1 cellular context compared by ENCODE assay signal in genomic region chr2:197504000-197504399, GRCh38.
TF ChIP-seq lines count a peak whose summit lies in the region.

No MANE protein-coding gene starts in this region.

TF ChIP-seq in HepG2, 621 proteins besides CTCF, POLR2A, EP300 and RAD21:
- TF ChIP-seq, protein P1, sequence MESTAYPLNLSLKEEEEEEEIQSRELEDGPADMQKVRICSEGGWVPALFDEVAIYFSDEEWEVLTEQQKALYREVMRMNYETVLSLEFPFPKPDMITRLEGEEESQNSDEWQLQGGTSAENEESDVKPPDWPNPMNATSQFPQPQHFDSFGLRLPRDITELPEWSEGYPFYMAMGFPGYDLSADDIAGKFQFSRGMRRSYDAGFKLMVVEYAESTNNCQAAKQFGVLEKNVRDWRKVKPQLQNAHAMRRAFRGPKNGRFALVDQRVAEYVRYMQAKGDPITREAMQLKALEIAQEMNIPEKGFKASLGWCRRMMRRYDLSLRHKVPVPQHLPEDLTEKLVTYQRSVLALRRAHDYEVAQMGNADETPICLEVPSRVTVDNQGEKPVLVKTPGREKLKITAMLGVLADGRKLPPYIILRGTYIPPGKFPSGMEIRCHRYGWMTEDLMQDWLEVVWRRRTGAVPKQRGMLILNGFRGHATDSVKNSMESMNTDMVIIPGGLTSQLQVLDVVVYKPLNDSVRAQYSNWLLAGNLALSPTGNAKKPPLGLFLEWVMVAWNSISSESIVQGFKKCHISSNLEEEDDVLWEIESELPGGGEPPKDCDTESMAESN (CRISPR knock-in tag; conservative IDR thresholded peaks at IDR 0.05): peak; percentile 33; the same call in 1 of the 2 replicates
- 0 out of 2 replicates have a peak, but pooled peaks have one; percentile 33 for TF ChIP-seq ERF (CRISPR knock-in tag; IDR thresholded peaks at IDR 0.05)
- no peak for TF ChIP-seq RFX1 (IDR thresholded peaks at IDR 0.05)
- TF ChIP-seq CREB1 (IDR thresholded peaks at IDR 0.05): no peak
- 0 out of 2 replicates have a peak, but pooled peaks have one; percentile 25 for TF ChIP-seq CREB1 (CRISPR knock-in tag; IDR thresholded peaks at IDR 0.05)
- TF ChIP-seq, protein P2, sequence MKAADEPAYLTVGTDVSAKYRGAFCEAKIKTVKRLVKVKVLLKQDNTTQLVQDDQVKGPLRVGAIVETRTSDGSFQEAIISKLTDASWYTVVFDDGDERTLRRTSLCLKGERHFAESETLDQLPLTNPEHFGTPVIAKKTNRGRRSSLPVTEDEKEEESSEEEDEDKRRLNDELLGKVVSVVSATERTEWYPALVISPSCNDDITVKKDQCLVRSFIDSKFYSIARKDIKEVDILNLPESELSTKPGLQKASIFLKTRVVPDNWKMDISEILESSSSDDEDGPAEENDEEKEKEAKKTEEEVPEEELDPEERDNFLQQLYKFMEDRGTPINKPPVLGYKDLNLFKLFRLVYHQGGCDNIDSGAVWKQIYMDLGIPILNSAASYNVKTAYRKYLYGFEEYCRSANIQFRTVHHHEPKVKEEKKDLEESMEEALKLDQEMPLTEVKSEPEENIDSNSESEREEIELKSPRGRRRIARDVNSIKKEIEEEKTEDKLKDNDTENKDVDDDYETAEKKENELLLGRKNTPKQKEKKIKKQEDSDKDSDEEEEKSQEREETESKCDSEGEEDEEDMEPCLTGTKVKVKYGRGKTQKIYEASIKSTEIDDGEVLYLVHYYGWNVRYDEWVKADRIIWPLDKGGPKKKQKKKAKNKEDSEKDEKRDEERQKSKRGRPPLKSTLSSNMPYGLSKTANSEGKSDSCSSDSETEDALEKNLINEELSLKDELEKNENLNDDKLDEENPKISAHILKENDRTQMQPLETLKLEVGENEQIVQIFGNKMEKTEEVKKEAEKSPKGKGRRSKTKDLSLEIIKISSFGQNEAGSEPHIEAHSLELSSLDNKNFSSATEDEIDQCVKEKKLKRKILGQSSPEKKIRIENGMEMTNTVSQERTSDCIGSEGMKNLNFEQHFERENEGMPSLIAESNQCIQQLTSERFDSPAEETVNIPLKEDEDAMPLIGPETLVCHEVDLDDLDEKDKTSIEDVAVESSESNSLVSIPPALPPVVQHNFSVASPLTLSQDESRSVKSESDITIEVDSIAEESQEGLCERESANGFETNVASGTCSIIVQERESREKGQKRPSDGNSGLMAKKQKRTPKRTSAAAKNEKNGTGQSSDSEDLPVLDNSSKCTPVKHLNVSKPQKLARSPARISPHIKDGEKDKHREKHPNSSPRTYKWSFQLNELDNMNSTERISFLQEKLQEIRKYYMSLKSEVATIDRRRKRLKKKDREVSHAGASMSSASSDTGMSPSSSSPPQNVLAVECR (CRISPR knock-in tag; IDR thresholded peaks at IDR 0.05; ENCODE audit: borderline replicate concordance): peak; percentile 11; the same call in 1 of the 2 replicates
- peak; percentile 60; the same call in 1 of the 2 replicates for TF ChIP-seq NAIF1 (CRISPR knock-in tag; IDR thresholded peaks at IDR 0.05; ENCODE audit: borderline replicate concordance)
- TF ChIP-seq FOXK1 (CRISPR knock-in tag; IDR thresholded peaks at IDR 0.05; ENCODE audit: borderline replicate concordance, low read depth): no peak
- TF ChIP-seq TGIF2 (CRISPR knock-in tag; IDR thresholded peaks at IDR 0.05): 0 out of 2 replicates have a peak, but pooled peaks have one; percentile 50
- TF ChIP-seq, protein P3, sequence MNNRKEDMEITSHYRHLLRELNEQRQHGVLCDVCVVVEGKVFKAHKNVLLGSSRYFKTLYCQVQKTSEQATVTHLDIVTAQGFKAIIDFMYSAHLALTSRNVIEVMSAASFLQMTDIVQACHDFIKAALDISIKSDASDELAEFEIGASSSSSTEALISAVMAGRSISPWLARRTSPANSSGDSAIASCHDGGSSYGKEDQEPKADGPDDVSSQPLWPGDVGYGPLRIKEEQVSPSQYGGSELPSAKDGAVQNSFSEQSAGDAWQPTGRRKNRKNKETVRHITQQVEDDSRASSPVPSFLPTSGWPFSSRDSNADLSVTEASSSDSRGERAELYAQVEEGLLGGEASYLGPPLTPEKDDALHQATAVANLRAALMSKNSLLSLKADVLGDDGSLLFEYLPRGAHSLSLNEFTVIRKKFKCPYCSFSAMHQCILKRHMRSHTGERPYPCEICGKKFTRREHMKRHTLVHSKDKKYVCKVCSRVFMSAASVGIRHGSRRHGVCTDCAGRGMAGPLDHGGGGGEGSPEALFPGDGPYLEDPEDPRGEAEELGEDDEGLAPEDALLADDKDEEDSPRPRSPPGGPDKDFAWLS (CRISPR knock-in tag; IDR thresholded peaks at IDR 0.05; ENCODE audit: borderline replicate concordance): no peak
- no peak for TF ChIP-seq ZNF747 (CRISPR knock-in tag; IDR thresholded peaks at IDR 0.05; ENCODE audit: borderline replicate concordance)
- TF ChIP-seq SSRP1 (CRISPR knock-in tag; IDR thresholded peaks at IDR 0.05): 0 out of 2 replicates have a peak, but pooled peaks have one; percentile 49
- no peak for TF ChIP-seq SALL2 (CRISPR knock-in tag; IDR thresholded peaks at IDR 0.05)
- 0 out of 2 replicates have a peak, but pooled peaks have one; percentile 17 for TF ChIP-seq GFI1 (CRISPR knock-in tag; IDR thresholded peaks at IDR 0.05; ENCODE audit: borderline replicate concordance)
- no peak for TF ChIP-seq TAF15 (IDR thresholded peaks at IDR 0.05; ENCODE audit: low read depth, low read length, poor library complexity, severe bottlenecking)
- no peak for TF ChIP-seq BCL3 (CRISPR knock-in tag; IDR thresholded peaks at IDR 0.05)
- 0 out of 2 replicates have a peak, but pooled peaks have one; percentile 4 for TF ChIP-seq PPARG (CRISPR knock-in tag; conservative IDR thresholded peaks at IDR 0.05)
- 0 out of 2 replicates have a peak, but pooled peaks have one; percentile 55 for TF ChIP-seq ZNF615 (CRISPR knock-in tag; IDR thresholded peaks at IDR 0.05; ENCODE audit: borderline replicate concordance)
- no peak for TF ChIP-seq ATF3 (CRISPR knock-in tag; IDR thresholded peaks at IDR 0.05)
- TF ChIP-seq ZNF770 (CRISPR knock-in tag; IDR thresholded peaks at IDR 0.05): 0 out of 2 replicates have a peak, but pooled peaks have one; percentile 40
- no peak for TF ChIP-seq HDAC2 (CRISPR knock-in tag; IDR thresholded peaks at IDR 0.05)
